7 cellular contexts compared by ENCODE assay signal in genomic region chr2:231671617-231672350, GRCh38. TPM values are rescaled to one million over a fixed set of nuclear protein-coding genes. Genes with fewer than 3 reads are reported as not detected.
A peak's percentile ranks its signal among the peaks of the same experiment; 100 is the strongest.
DNase-seq lines count a peak whose midpoint lies in the region; ATAC-seq lines count a peak whose summit lies in the region.

No MANE protein-coding gene starts in this region.

- H3K27ac Mint-ChIP-seq in activated T-cell treated with anti-CD3 and anti-CD28 coated beads, Interleukin-2, amount 50 U/mL, for 72 hours, result no peak overlapping the region

- H3K4me1 Mint-ChIP-seq in activated T-cell treated with anti-CD3 and anti-CD28 coated beads, Interleukin-2, amount 50 U/mL, for 72 hours (ENCODE audit: low read depth), result peaks cover 12% of the 10 kb centered on the region

- H3K27me3 Mint-ChIP-seq in activated T-cell treated with anti-CD3 and anti-CD28 coated beads, Interleukin-2, amount 50 U/mL, for 72 hours (ENCODE audit: low read depth), result no peaks in the 10 kb centered on the region

- ATAC-seq in GM19351 (IDR thresholded peaks at IDR 0.05; ENCODE audit: unreplicated experiment), result peak; percentile 42
- peak; percentile 35 for ATAC-seq in HG03139 (IDR thresholded peaks at IDR 0.05; ENCODE audit: unreplicated experiment)
- no peak for ATAC-seq in activated T-cell treated with anti-CD3 and anti-CD28 coated beads, Interleukin-2, amount 50 U/mL, for 72 hours (replicated peaks in 1 of 2)

- no peaks in the 10 kb centered on the region for H3K36me3 Mint-ChIP-seq in activated T-cell treated with anti-CD3 and anti-CD28 coated beads, Interleukin-2, amount 50 U/mL, for 72 hours (ENCODE audit: insufficient read depth in 2 of 2)

- peaks cover 40 to 44% of the 10 kb centered on the region in 2 donors for H3K4me1 ChIP-seq in duodenal mucosa (ENCODE audit: control insufficient read depth in 1 of 2, insufficient read depth in 2 of 2, low read length in 2 of 2)

- DNase-seq in substantia nigra (lab: John Stamatoyannopoulos, UW), result no peak
- DNase-seq in activated T-cell treated with anti-CD3 and anti-CD28 coated beads, Interleukin-2, amount 50 U/mL, for 72 hours, result no peak
- no peak for DNase-seq in NCI-H446 (lab: John Stamatoyannopoulos, UW)
- DNase-seq in kidney glomerular epithelial cell (lab: John Stamatoyannopoulos, UW), result no peak

- peak overlapping the region; percentile 77 for H3K27ac ChIP-seq in duodenal mucosa (ENCODE audit: low read depth, low read length)
- H3K27ac ChIP-seq in substantia nigra (ENCODE audit: low read depth, low read length, poor library complexity, severe bottlenecking), result peak overlapping the region; percentile 94

- peak overlapping the region; percentile 43 to 46 for H3K9ac ChIP-seq in duodenal mucosa (ENCODE audit: low read depth in 1 of 2, low read length in 2 of 2)

- no peaks in the 10 kb centered on the region for H3K36me3 ChIP-seq in duodenal mucosa (ENCODE audit: control insufficient read depth in 1 of 2, insufficient read depth in 2 of 2, low read length in 2 of 2)

- H3K9me3 ChIP-seq in duodenal mucosa (ENCODE audit: control insufficient read depth in 1 of 2, low read length in 2 of 2), result no peaks in the 10 kb centered on the region

- H3K27me3 ChIP-seq in duodenal mucosa (ENCODE audit: control insufficient read depth in 1 of 2, insufficient read depth in 2 of 2, low read length in 2 of 2), result no peaks in the 10 kb centered on the region

- peak overlapping the region in 1 of 2 donors; percentile 55 for H3K4me3 ChIP-seq in duodenal mucosa (ENCODE audit: low read depth in 1 of 2, low read length in 2 of 2)

- no peak overlapping the region for H3K4me3 Mint-ChIP-seq in activated T-cell treated with anti-CD3 and anti-CD28 coated beads, Interleukin-2, amount 50 U/mL, for 72 hours

- no peaks in the 10 kb centered on the region for H3K9me3 Mint-ChIP-seq in activated T-cell treated with anti-CD3 and anti-CD28 coated beads, Interleukin-2, amount 50 U/mL, for 72 hours

RNA-seq across cellular contexts. Expression of gene PTMA, which starts 36.5 kb away (rescaled TPM):
- 1,000 to 10,000 TPM; 1,057 to 1,154 TPM for total RNA-seq in activated T-cell treated with anti-CD3 and anti-CD28 coated beads, Interleukin-2, amount 50 U/mL, for 72 hours

Comparison
In these comparisons a context has a peak if more than half of its experiments do, and no peak if none do; other contexts are left out.
1. ATAC-seq: peak in GM19351 (single experiment) and HG03139 (single experiment); none in activated T-cell treated with anti-CD3 and anti-CD28 coated beads, Interleukin-2, amount 50 U/mL, for 72 hours (0 of 2).